ENCODE assay signal across 8 cellular contexts in the genomic region with DNA sequence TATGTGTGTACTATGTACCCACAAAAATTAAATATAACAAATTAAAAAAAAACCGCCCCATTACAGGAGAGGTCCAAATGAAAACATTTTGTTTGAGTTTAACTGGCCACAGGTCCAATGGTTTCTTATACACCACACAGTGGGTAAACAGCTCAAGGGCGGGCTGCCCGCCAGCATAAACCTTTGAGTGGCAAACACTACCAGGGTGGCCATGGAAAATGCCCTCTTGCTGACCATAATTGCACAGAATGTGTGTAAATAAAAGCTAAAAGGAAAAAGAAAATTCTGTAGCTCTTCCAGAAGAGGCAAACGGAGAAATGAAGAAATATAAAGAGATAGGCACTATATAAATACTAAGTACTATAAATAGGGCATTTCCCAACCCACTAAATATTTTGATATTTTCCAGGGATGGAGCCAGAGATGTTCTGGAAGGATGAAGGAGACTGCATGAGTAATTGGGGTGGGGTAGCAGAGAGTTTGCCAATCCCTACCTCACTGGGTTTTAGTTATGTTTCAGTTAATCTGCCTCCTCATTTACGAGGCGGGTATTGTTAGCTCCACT. TPM values are rescaled to one million over a fixed set of nuclear protein-coding genes. Genes with fewer than 3 reads are reported as not detected.
DNase-seq lines count a peak whose midpoint lies in the region; ATAC-seq, FAIRE-seq and TF ChIP-seq lines count a peak whose summit lies in the region.

No MANE protein-coding gene starts in this region.

- no TSS peak for BruUV-seq in GM12878 (replicated peaks; lab: Mats Ljungman, UMichigan)

- peaks cover 0 to 11% of the 10 kb centered on the region in 2 experiments; a peak in 1 of 4 replicates for H3K36me3 ChIP-seq in GM12878 (ENCODE audit: control insufficient read depth in 2 of 2, insufficient read depth in 2 of 2, low read length in 1 of 2)
- H3K36me3 ChIP-seq in tibial artery, result peaks cover 4 to 5% (median 4%) of the 10 kb centered on the region in 3 donors

- DNase-seq in AG04449 (ENCODE audit: low read depth, low spot score), result no peak
- DNase-seq in HL-60 (ENCODE audit: low read depth in 1 of 2, low spot score in 1 of 2), result no peak
- no peak for DNase-seq in GM12878 (ENCODE audit: low read depth, low spot score)
- DNase-seq in left colon, result peak; percentile 38 to 41
- peak; percentile 70 to 82 for DNase-seq in tibial artery
- no peak for DNase-seq in NCI-H1436 (lab: John Stamatoyannopoulos, UW)

- TF ChIP-seq POLR2A in GM12878 (IDR thresholded peaks at IDR 0.05; ENCODE audit: low read depth, low read length), result no peak

- no peak for TF ChIP-seq RAD21 in GM12878 (IDR thresholded peaks at IDR 0.05; ENCODE audit: insufficient read depth, low read depth, low read length)

- TF ChIP-seq EP300 in GM12878 (IDR thresholded peaks at IDR 0.05; ENCODE audit: borderline replicate concordance in 1 of 2, control insufficient read depth in 1 of 2, low read depth in 2 of 2, low read length in 2 of 2), result no peak

- H3K9me3 ChIP-seq in GM12878 (replicated peaks; ENCODE audit: control insufficient read depth, insufficient read depth, low read length), result no peaks in the 10 kb centered on the region
- no peaks in the 10 kb centered on the region for H3K9me3 ChIP-seq in tibial artery

- FAIRE-seq in GM12878 (lab: Jason Lieb, UNC), result no peak

- H3K27me3 ChIP-seq in HL-60 (ENCODE audit: insufficient read depth, poor library complexity, severe bottlenecking) (no peaks in the 10 kb centered on the region), GM12878 (replicated peaks in 1 of 2; ENCODE audit: control insufficient read depth in 2 of 2, insufficient read depth in 2 of 2, low read length in 1 of 2) (no peaks in the 10 kb centered on the region), tibial artery (no peaks in the 10 kb centered on the region)

- in situ Hi-C loops in GM12878 (cut with MboI), result no loop called here

- peak overlapping the region; percentile 91 for H3K4me3 ChIP-seq in AG04449 (ENCODE audit: low read depth, low read length)
- H3K4me3 ChIP-seq in HL-60 (replicated peaks; ENCODE audit: insufficient read depth, low read length), result peak overlapping the region; percentile 89
- peak overlapping the region; percentile 98 for H3K4me3 ChIP-seq in GM12878
- H3K4me3 ChIP-seq in tibial artery, result peak overlapping the region; percentile 68 to 94

- no peaks in the 10 kb centered on the region for H4K20me1 ChIP-seq in GM12878 (ENCODE audit: control insufficient read depth, insufficient read depth)

- H2AFZ ChIP-seq in GM12878 (ENCODE audit: control insufficient read depth, low read depth, low read length), result peak overlapping the region; percentile 99; the same call in 1 of the 2 replicates

- peaks cover 5% of the 10 kb centered on the region for H3K4me1 ChIP-seq in GM12878 (ENCODE audit: control insufficient read depth, insufficient read depth, low read length)
- peaks cover 4 to 46% (median 17%) of the 10 kb centered on the region in 4 donors for H3K4me1 ChIP-seq in tibial artery

- SMC1A ChIA-PET in GM12878 (lab: Charles Lee; ENCODE audit: uncharacterized antibody, unreplicated experiment), result interaction anchor here (1.0 to 1.6 kb wide), 3 partner anchors 10 to 119 kb away, joined by 3 to 4 read pairs (median 3); no protein-coding TSS in a partner anchor

- TF ChIP-seq CTCF in AG04449 (IDR thresholded peaks at IDR 0.05; ENCODE audit: insufficient read depth, low read length, missing control alignments) (no peak), HL-60 (IDR thresholded peaks at IDR 0.05; ENCODE audit: insufficient read depth, low read length) (no peak), GM12878 (IDR thresholded peaks at IDR 0.05 in 2 of 3, conservative IDR thresholded peaks at IDR 0.05 in 1 of 3; ENCODE audit: control insufficient read depth in 2 of 3, extremely low read depth in 1 of 3, insufficient read depth in 1 of 3, low read depth in 3 of 3, low read length in 3 of 3) (no peak), tibial artery (IDR thresholded peaks at IDR 0.05) (no peak)

- POLR2A ChIA-PET in AG04449 (lab: Yijun Ruan, JAX), result no interaction called here
- POLR2A ChIA-PET in GM12878 (lab: Charles Lee), result interaction anchor here (0.5 to 0.8 kb wide), 3 partner anchors 11 to 72 kb away, joined by 3 to 4 read pairs (median 3); no protein-coding TSS in a partner anchor

- H3K9ac ChIP-seq in GM12878 (ENCODE audit: control insufficient read depth, insufficient read depth, low read length), result peak overlapping the region; percentile 93; the same call in 1 of the 2 replicates

- ATAC-seq in GM12878 (no peak), left colon (peak; percentile 3), HG02763 (IDR thresholded peaks at IDR 0.05; ENCODE audit: unreplicated experiment) (no peak), GM18502 (IDR thresholded peaks at IDR 0.05; ENCODE audit: poor library complexity, unreplicated experiment) (no peak)

- H3K27ac ChIP-seq in HL-60 (replicated peaks) (no peak overlapping the region), GM12878 (ENCODE audit: control insufficient read depth, insufficient read depth) (no peak overlapping the region), tibial artery (peak overlapping the region; percentile 95 to 98)

- CTCF ChIA-PET in AG04449 (lab: Yijun Ruan, JAX), result interaction anchor here (1.1 to 1.4 kb wide), 2 partner anchors 17 to 149 kb away, joined by 3 read pairs; no protein-coding TSS in a partner anchor
- CTCF ChIA-PET in GM12878 (lab: Yijun Ruan, JAX), result interaction anchor here (0.7 to 1.6 kb wide), 5 partner anchors 48 to 290 kb away, joined by 3 to 5 read pairs (median 3); partner anchors contain the start of gene AARS2

- RAD21 ChIA-PET in GM12878 (lab: Charles Lee; ENCODE audit: unreplicated experiment), result interaction anchor here (0.6 to 1.4 kb wide), 2 partner anchors 9 to 11 kb away, joined by 3 to 4 read pairs; no protein-coding TSS in a partner anchor

- peaks cover 33% of the 10 kb centered on the region for H3K79me2 ChIP-seq in GM12878 (ENCODE audit: control insufficient read depth, insufficient read depth, low read length)

- intact Hi-C loops in GM12878 (cut with micrococcal nuclease; ENCODE audit: unreplicated experiment), result no loop called here
- intact Hi-C loops in left colon (cut with DNase I, micrococcal nuclease), result no loop called here
- intact Hi-C loops in tibial artery (cut with DNase I; ENCODE audit: low total_unique reads), result loop anchor here (5.0 kb wide), 1 partner anchor 119 kb away; the partner anchor contains the start of gene NFKBIE

- H3K4me2 ChIP-seq in GM12878 (ENCODE audit: control insufficient read depth, insufficient read depth), result peak overlapping the region; percentile 83

- 54% methylated on average over 6 of the region's 6 CpGs for WGBS in GM12878 (ENCODE audit: insufficient coverage, insufficient replicate concordance, low lambda C conversion rate, missing lambda C conversion rate)

TF ChIP-seq in GM12878, 131 proteins besides CTCF, POLR2A, EP300 and RAD21 (continues in another document):
- no peak for TF ChIP-seq CBX3 (IDR thresholded peaks at IDR 0.05; ENCODE audit: borderline replicate concordance, low read depth)
- TF ChIP-seq ZBED1 (IDR thresholded peaks at IDR 0.05; ENCODE audit: borderline replicate concordance), result no peak
- no peak for TF ChIP-seq BRCA1 (IDR thresholded peaks at IDR 0.05; ENCODE audit: low read depth, low read length)
- TF ChIP-seq MYC (IDR thresholded peaks at IDR 0.05; ENCODE audit: insufficient read depth, insufficient read length, insufficient replicate concordance, low read length, severe bottlenecking), result no peak

RNA-seq across cellular contexts. Expression of gene CDC5L, which starts 1.1 kb away (rescaled TPM):
- 19.2 and 19.5 TPM in 2 replicates for total RNA-seq in GM12878 (2013; cell fraction: nucleolus; rRNA removed)
- 15.7 and 17.9 TPM in 2 replicates for total RNA-seq in GM12878 (2014; rRNA removed)
- 27.7 and 29.4 TPM in 2 replicates for total RNA-seq in GM12878 (2014; rRNA removed; fragmentation: Illumina TruSeq; extraction: Trizol)
- 17.3 and 18.0 TPM in 2 replicates for total RNA-seq in GM12878 (2021)
- 7.9 TPM for polyA plus RNA-seq in GM12878 (2011; ENCODE audit: low read depth)
- polyA plus RNA-seq in GM12878 (2011; rRNA removed), result 21.4 and 31.2 TPM in 2 replicates
- polyA plus RNA-seq in GM12878 (2011; cell fraction: cytosol; rRNA removed), result 7.9 and 8.7 TPM in 2 replicates
- 9.9 and 12.7 TPM in 2 replicates for polyA plus RNA-seq in GM12878 (2011; cell fraction: nucleus; rRNA removed)
- 9.3 and 10.9 TPM in 2 replicates for polyA plus RNA-seq in GM12878 (2012)
- polyA plus RNA-seq in GM12878 (2014; fragmentation: Illumina TruSeq; extraction: Trizol), result 23.8 and 28.9 TPM in 2 replicates
- 10 to 100 TPM; 14.9 to 18.4 TPM for polyA plus RNA-seq in GM12878 (2014; fragmentation: Nextera tagmentation; extraction: Ambion mirVana)
- polyA plus RNA-seq in GM12878 (2014; rRNA removed), result 9.9 and 13.2 TPM in 2 replicates
- 10 to 100 TPM; 19.3 to 20.4 TPM for polyA plus RNA-seq in GM12878 (2016; fragmentation: Nextera tagmentation; extraction: Ambion mirVana)
- 14.3 and 17.0 TPM in 2 replicates for polyA minus RNA-seq in GM12878 (2011; rRNA and poly(A)+ RNA removed)
- 6.4 and 9.3 TPM in 2 replicates for polyA minus RNA-seq in GM12878 (2011; cell fraction: cytosol; rRNA and poly(A)+ RNA removed)
- 9.9 and 13.1 TPM in 2 replicates for polyA minus RNA-seq in GM12878 (2011; cell fraction: nucleus; rRNA and poly(A)+ RNA removed)
- 10 to 100 TPM; 15.7 to 16.4 TPM for total RNA-seq in left colon

RNA-seq across cellular contexts. Expression of gene SPATS1, which starts 44.0 kb away (rescaled TPM):
- not detected in 2 replicates for total RNA-seq in GM12878 (2013; cell fraction: nucleolus; rRNA removed)
- total RNA-seq in GM12878 (2014; rRNA removed), result not detected in 2 replicates
- not detected in 2 replicates for total RNA-seq in GM12878 (2014; rRNA removed; fragmentation: Illumina TruSeq; extraction: Trizol)
- total RNA-seq in GM12878 (2021), result not detected in 2 replicates
- polyA plus RNA-seq in GM12878 (2011; ENCODE audit: low read depth), result not detected
- polyA plus RNA-seq in GM12878 (2011; rRNA removed), result 0.12 TPM in 1 of 2 replicates, not detected in the other
- polyA plus RNA-seq in GM12878 (2011; cell fraction: cytosol; rRNA removed), result not detected in 2 replicates
- polyA plus RNA-seq in GM12878 (2011; cell fraction: nucleus; rRNA removed), result not detected in 2 replicates
- not detected in 2 replicates for polyA plus RNA-seq in GM12878 (2012)
- polyA plus RNA-seq in GM12878 (2014; fragmentation: Illumina TruSeq; extraction: Trizol), result not detected in 2 replicates
- not detected for polyA plus RNA-seq in GM12878 (2014; fragmentation: Nextera tagmentation; extraction: Ambion mirVana)
- polyA plus RNA-seq in GM12878 (2014; rRNA removed), result not detected in 2 replicates
- polyA plus RNA-seq in GM12878 (2016; fragmentation: Nextera tagmentation; extraction: Ambion mirVana), result not detected
- polyA minus RNA-seq in GM12878 (2011; rRNA and poly(A)+ RNA removed), result not detected in 2 replicates
- not detected in 2 replicates for polyA minus RNA-seq in GM12878 (2011; cell fraction: cytosol; rRNA and poly(A)+ RNA removed)
- polyA minus RNA-seq in GM12878 (2011; cell fraction: nucleus; rRNA and poly(A)+ RNA removed), result not detected in 2 replicates
- total RNA-seq in left colon, result not detected

Comparison
In these comparisons a context has a peak if more than half of its experiments do, and no peak if none do; other contexts are left out.
1. DNase-seq: peak in left colon (2 of 2) and tibial artery (2 of 2); none in AG04449 (single experiment), HL-60 (0 of 2), GM12878 (single experiment) and NCI-H1436 (single experiment).
2. H3K27ac ChIP-seq: peak in tibial artery (2 of 2); none in HL-60 (single experiment) and GM12878 (single experiment).
3. Peak in every context shown above with its lines, with median percentiles within 50 percentile points of each other: H3K4me3 ChIP-seq.